8 cellular contexts compared by ENCODE assay signal in the genomic region with DNA sequence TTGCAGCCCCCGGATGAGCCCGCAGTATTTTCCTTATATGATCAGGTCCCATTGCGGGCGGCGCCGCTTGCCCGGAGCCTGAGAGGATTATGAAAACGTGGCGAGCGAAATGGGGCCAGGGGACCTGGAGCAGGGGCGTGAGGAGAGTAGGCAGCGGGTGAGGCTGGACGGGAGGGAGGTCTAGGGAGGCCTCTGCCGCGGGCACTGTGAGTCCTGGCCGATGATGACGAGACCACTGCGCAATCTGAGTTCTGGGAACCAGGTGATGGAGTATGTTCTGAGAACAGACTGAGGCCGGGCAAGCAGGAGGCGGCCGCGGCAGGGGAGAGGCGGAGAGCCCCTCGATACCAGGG. TPM values are rescaled to one million over a fixed set of nuclear protein-coding genes. Genes with fewer than 3 reads are reported as not detected.
DNase-seq lines count a peak whose midpoint lies in the region; ATAC-seq and TF ChIP-seq lines count a peak whose summit lies in the region.

No MANE protein-coding gene starts in this region.

- H3K4me1 ChIP-seq in SJSA1 (replicated peaks) (peaks cover 23% of the 10 kb centered on the region), body of pancreas (peaks cover 28% of the 10 kb centered on the region)

- TF ChIP-seq CTCF in CD4-positive, alpha-beta T cell (IDR thresholded peaks at IDR 0.05) = no peak
- TF ChIP-seq CTCF in HL-60 (IDR thresholded peaks at IDR 0.05; ENCODE audit: insufficient read depth, low read length) (no peak), body of pancreas (IDR thresholded peaks at IDR 0.05) (no peak), GM20000 (IDR thresholded peaks at IDR 0.05; ENCODE audit: extremely low read depth, missing control alignments) (no peak)

- ATAC-seq in CD4-positive, alpha-beta T cell (ENCODE audit: poor library complexity) = peak; percentile 16
- peak; percentile 35 for ATAC-seq in GM19395 (IDR thresholded peaks at IDR 0.05; ENCODE audit: unreplicated experiment)
- ATAC-seq in body of pancreas = peak; percentile 64

- DNase-seq in CD4-positive, alpha-beta T cell = peak in 4 of 10 experiments; percentile 14 to 46 (median 26)
- DNase-seq in HL-60 (ENCODE audit: low read depth in 1 of 2, low spot score in 1 of 2) (peak in 1 of 2 experiments; percentile 30), SJSA1 (ENCODE audit: low read depth in 1 of 2, low spot score in 2 of 2) (peak; percentile 56 to 73), body of pancreas (peak; percentile 64 to 70 (median 68)), inferior parietal cortex (ENCODE audit: extremely low spot score) (peak; percentile 47), GM20000 (ENCODE audit: low spot score) (no peak)
- DNase-seq in stimulated activated CD4-positive, alpha-beta T cell treated with anti-CD3 and anti-CD28 coated beads, Interleukin-15, amount 100 ng/mL, for 24 hours = peak; percentile 69

- intact Hi-C loops in CD4-positive, alpha-beta T cell (cut with DNase I, micrococcal nuclease) = loop anchor here (5.0 to 10.0 kb wide), 4 partner anchors 62 to 869 kb away; partner anchors contain the start of genes CXXC1 (in 1 of the 2) and MBD1 (in 1 of the 2)
- intact Hi-C loops in body of pancreas (cut with DNase I) = no loop called here

- peak overlapping the region; percentile 87 for H3K27ac Mint-ChIP-seq in CD4-positive, alpha-beta T cell

- peak overlapping the region; percentile 100 for H3K4me3 Mint-ChIP-seq in CD4-positive, alpha-beta T cell

- POLR2A ChIA-PET in CD4-positive, alpha-beta T cell (lab: Charles Lee) = interaction anchor here (0.6 to 1.2 kb wide), 7 partner anchors 9 to 494 kb away, joined by 3 to 5 read pairs (median 3); partner anchors contain the start of genes C18orf32 and DYM

- peaks cover 15% of the 10 kb centered on the region for H3K36me3 ChIP-seq in SJSA1
- no peaks in the 10 kb centered on the region for H3K36me3 ChIP-seq in body of pancreas (replicated peaks in 1 of 2; ENCODE audit: insufficient read depth in 1 of 2, low read depth in 2 of 2)

- peak overlapping the region; percentile 90 for H3K27ac ChIP-seq in CD4-positive, alpha-beta T cell (ENCODE audit: low read depth, low read length)
- H3K27ac ChIP-seq in HL-60 (replicated peaks) (no peak overlapping the region), SJSA1 (peak overlapping the region; percentile 94), body of pancreas (peak overlapping the region; percentile 86 to 94 (median 92))

- CTCF ChIA-PET in CD4-positive, alpha-beta T cell (lab: Charles Lee) = no interaction called here

- H3K4me3 ChIP-seq in HL-60 (replicated peaks; ENCODE audit: insufficient read depth, low read length) (peak overlapping the region; percentile 94), SJSA1 (peak overlapping the region; percentile 67), body of pancreas (peak overlapping the region; percentile 37 to 79)

- no peaks in the 10 kb centered on the region for H3K27me3 ChIP-seq in CD4-positive, alpha-beta T cell (ENCODE audit: control insufficient read depth, insufficient read depth, low read length)
- H3K27me3 ChIP-seq in HL-60 (ENCODE audit: insufficient read depth, poor library complexity, severe bottlenecking) (peaks cover 26% of the 10 kb centered on the region), SJSA1 (replicated peaks) (no peaks in the 10 kb centered on the region), body of pancreas (no peaks in the 10 kb centered on the region)

- peaks cover 4% of the 10 kb centered on the region for H3K9me3 Mint-ChIP-seq in CD4-positive, alpha-beta T cell

- peaks cover 66% of the 10 kb centered on the region for H3K4me1 Mint-ChIP-seq in CD4-positive, alpha-beta T cell (ENCODE audit: low read depth)

- no peaks in the 10 kb centered on the region for H3K27me3 Mint-ChIP-seq in CD4-positive, alpha-beta T cell

- peak in 2 of 3 donors; percentile 63 to 69 for TF ChIP-seq POLR2A in body of pancreas (IDR thresholded peaks at IDR 0.05)

- WGBS in body of pancreas, 2 donors = 0% methylated on average over 5 to 24 of the region's 24 CpGs

- H3K36me3 Mint-ChIP-seq in CD4-positive, alpha-beta T cell (ENCODE audit: low read depth) = peaks cover 31% of the 10 kb centered on the region

- H3K9me3 ChIP-seq in CD4-positive, alpha-beta T cell (ENCODE audit: control insufficient read depth, low read length) = no peaks in the 10 kb centered on the region
- H3K9me3 ChIP-seq in SJSA1 (replicated peaks) (peaks cover 4% of the 10 kb centered on the region; the same call in 1 of the 2 replicates), body of pancreas (peaks cover 0 to 5% (median 0%) of the 10 kb centered on the region in 3 donors)

RNA-seq across cellular contexts. Expression of gene ACAA2, which starts 0.8 kb away (rescaled TPM):
- 1 to 10 TPM; 5.7 to 6.2 TPM for total RNA-seq in CD4-positive, alpha-beta T cell
- 144 and 157 TPM in 2 replicates for total RNA-seq in SJSA1 (2014; rRNA removed; shearing (Covaris generic))
- total RNA-seq in body of pancreas = 10 to 100 TPM; 42.8 to 44.8 TPM

Comparison
In these comparisons a context has a peak if more than half of its experiments do, and no peak if none do; other contexts are left out.
1. RNA of gene ACAA2, which starts 0.8 kb away (total RNA-seq): 144 to 157 TPM in SJSA1 and 42.8 to 44.8 TPM in body of pancreas; 5.7 to 6.2 TPM in CD4-positive, alpha-beta T cell; every median in the first group is over 4 times any median in the second.
2. Peak in every context shown above with its lines, with median percentiles within 50 percentile points of each other: ATAC-seq and H3K4me3 ChIP-seq.